Comparison of ENCODE assay signal across 8 cellular contexts in the genomic region with DNA sequence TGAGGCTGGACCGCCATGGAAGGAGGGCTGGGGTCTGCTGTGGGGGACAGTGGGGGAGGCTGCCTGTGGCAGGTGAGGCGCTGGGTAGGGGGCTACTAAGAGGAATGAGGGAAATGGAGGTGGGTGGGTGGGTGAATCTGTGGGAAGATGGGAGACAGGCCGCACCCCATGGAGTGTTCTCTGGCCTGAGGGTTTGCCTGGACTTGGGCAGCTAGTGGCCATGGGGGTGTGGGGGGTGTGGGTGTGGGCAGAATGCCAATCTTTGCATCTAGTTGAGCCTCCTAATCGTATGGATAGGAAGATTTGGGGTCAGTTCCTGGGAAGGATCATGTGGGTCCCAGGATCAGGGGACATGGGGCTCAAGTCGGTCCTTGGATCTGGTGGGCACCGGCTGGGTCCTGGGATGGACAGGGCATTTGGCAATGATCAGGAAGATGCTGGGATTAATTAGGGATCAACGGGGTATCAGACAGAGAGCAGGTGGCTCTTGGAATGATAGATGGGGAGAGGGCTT. TPM values are rescaled to one million over a fixed set of nuclear protein-coding genes. Genes with fewer than 3 reads are reported as not detected.
DNase-seq lines count a peak whose midpoint lies in the region; ATAC-seq, FAIRE-seq and TF ChIP-seq lines count a peak whose summit lies in the region.

No MANE protein-coding gene starts in this region.

- H3K9me3 ChIP-seq in A673 (ENCODE audit: low read depth, low read length, poor library complexity, severe bottlenecking) (no peaks in the 10 kb centered on the region), HUES48 (ENCODE audit: control insufficient read depth, insufficient read depth, low read length) (no peaks in the 10 kb centered on the region), mucosa of descending colon (no peaks in the 10 kb centered on the region)

- ATAC-seq in mucosa of descending colon, result no peak

- no peak for TF ChIP-seq CTCF in A673 (conservative IDR thresholded peaks at IDR 0.05; ENCODE audit: low read depth, low read length)
- TF ChIP-seq CTCF in bronchial epithelial cell (IDR thresholded peaks at IDR 0.05; ENCODE audit: insufficient read depth, low read length, severe bottlenecking), result no peak
- no peak for TF ChIP-seq CTCF in mucosa of descending colon (IDR thresholded peaks at IDR 0.05)

- peak overlapping the region; percentile 66 for H3K9ac ChIP-seq in HUES48 (ENCODE audit: low read depth, low read length)

- FAIRE-seq in bronchial epithelial cell (lab: Jason Lieb, UNC), result no peak
- no peak for FAIRE-seq in H54 (lab: Jason Lieb, UNC)

- CTCF ChIA-PET in A673 (lab: Charles Lee), result interaction anchor here (1.3 kb wide), 1 partner anchor 21 kb away, joined by 5 read pairs; the partner anchor contains the start of gene PKN3

- intact Hi-C loops in A673 (cut with micrococcal nuclease; ENCODE audit: unreplicated experiment) (no loop called here), mucosa of descending colon (cut with DNase I, micrococcal nuclease) (no loop called here)

- DNase-seq in A673 (ENCODE audit: low spot score) (no peak), bronchial epithelial cell (ENCODE audit: low read depth) (no peak), mucosa of descending colon (peak in 1 of 3 donors; percentile 40), KG1 (lab: John Stamatoyannopoulos, UW) (no peak), ecto neural progenitor cell (ENCODE audit: low spot score) (no peak), DMS79 treated with DMSO at 0.1 percent for 48 hours (lab: John Stamatoyannopoulos, UW) (no peak), H54 (ENCODE audit: insufficient read length, low spot score) (no peak)

- H3K4me1 ChIP-seq in A673 (ENCODE audit: insufficient read depth, low read length, poor library complexity, severe bottlenecking), result peaks cover 19% of the 10 kb centered on the region
- peaks cover 4% of the 10 kb centered on the region; the same call in 1 of the 2 replicates for H3K4me1 ChIP-seq in HUES48 (ENCODE audit: control insufficient read depth, insufficient read depth, low read length)
- peaks cover 14% of the 10 kb centered on the region for H3K4me1 ChIP-seq in mucosa of descending colon (ENCODE audit: low read depth)

- H3K4me3 ChIP-seq in A673 (ENCODE audit: low read depth, low read length, poor library complexity, severe bottlenecking) (peak overlapping the region; percentile 66), HUES48 (ENCODE audit: low read depth, low read length) (peak overlapping the region; percentile 76), bronchial epithelial cell (ENCODE audit: low read depth, low read length) (peak overlapping the region; percentile 81), mucosa of descending colon (peak overlapping the region; percentile 50)

- peaks cover 6% of the 10 kb centered on the region for H3K36me3 ChIP-seq in A673 (ENCODE audit: insufficient read depth, low read length, poor library complexity, severe bottlenecking)
- peaks cover 22% of the 10 kb centered on the region for H3K36me3 ChIP-seq in HUES48 (ENCODE audit: control insufficient read depth, insufficient read depth, low read length)
- peaks cover 6% of the 10 kb centered on the region for H3K36me3 ChIP-seq in bronchial epithelial cell (ENCODE audit: control insufficient read depth, insufficient read depth, low read length)
- peaks cover 4% of the 10 kb centered on the region for H3K36me3 ChIP-seq in mucosa of descending colon (ENCODE audit: low read depth)

- H3K27ac ChIP-seq in A673 (ENCODE audit: low read depth, low read length, poor library complexity, severe bottlenecking), result peak overlapping the region; percentile 55
- H3K27ac ChIP-seq in HUES48 (ENCODE audit: low read depth, low read length), result no peak overlapping the region

- POLR2A ChIA-PET in A673 (lab: Charles Lee; ENCODE audit: low non-redundant PET), result no interaction called here

- no peaks in the 10 kb centered on the region for H3K27me3 ChIP-seq in A673 (replicated peaks; ENCODE audit: insufficient read depth, low read depth, low read length, poor library complexity)
- H3K27me3 ChIP-seq in HUES48 (ENCODE audit: control insufficient read depth, insufficient read depth, low read length), result no peaks in the 10 kb centered on the region
- no peaks in the 10 kb centered on the region for H3K27me3 ChIP-seq in bronchial epithelial cell (ENCODE audit: control insufficient read depth, insufficient read depth, low read length)

- BruUV-seq in A673 (replicated peaks; lab: Mats Ljungman, UMichigan), result TSS peak; percentile 44

- no peak for TF ChIP-seq POLR2A in H54 (IDR thresholded peaks at IDR 0.05; ENCODE audit: low read depth, low read length)

RNA-seq across cellular contexts. Expression of gene ZDHHC12, which starts 0.5 kb away (rescaled TPM):
- 32.6 and 35.2 TPM in 2 replicates for total RNA-seq in A673 (2021)
- total RNA-seq in bronchial epithelial cell, result 27.4 and 46.0 TPM in 2 replicates
- total RNA-seq in mucosa of descending colon, result 10 to 100 TPM; 33.0 to 89.5 (median 76.8) TPM

RNA-seq across cellular contexts. Expression of gene PKN3, which starts 21.1 kb away (rescaled TPM):
- 12.3 and 21.5 TPM in 2 replicates for total RNA-seq in A673 (2021)
- 1.5 and 2.1 TPM in 2 replicates for total RNA-seq in bronchial epithelial cell
- 1 to 10 TPM; 2.5 to 4.9 (median 3.8) TPM for total RNA-seq in mucosa of descending colon

RNA-seq across cellular contexts. Expression of gene SET, which starts 34.4 kb away (rescaled TPM):
- total RNA-seq in A673 (2021), result 942 and 1,009 TPM in 2 replicates
- 717 and 775 TPM in 2 replicates for total RNA-seq in bronchial epithelial cell
- total RNA-seq in mucosa of descending colon, result 100 to 1,000 TPM; 174 to 272 (median 212) TPM

RNA-seq across cellular contexts. Expression of gene ZER1, which starts 48.3 kb away (rescaled TPM):
- total RNA-seq in A673 (2021) (12.9 and 19.6 TPM in 2 replicates), bronchial epithelial cell (8.7 and 14.2 TPM in 2 replicates), mucosa of descending colon (10 to 100 TPM; 54.7 to 71.3 (median 68.8) TPM)
